ENCODE assay signal across 19 cellular contexts in the genomic region with DNA sequence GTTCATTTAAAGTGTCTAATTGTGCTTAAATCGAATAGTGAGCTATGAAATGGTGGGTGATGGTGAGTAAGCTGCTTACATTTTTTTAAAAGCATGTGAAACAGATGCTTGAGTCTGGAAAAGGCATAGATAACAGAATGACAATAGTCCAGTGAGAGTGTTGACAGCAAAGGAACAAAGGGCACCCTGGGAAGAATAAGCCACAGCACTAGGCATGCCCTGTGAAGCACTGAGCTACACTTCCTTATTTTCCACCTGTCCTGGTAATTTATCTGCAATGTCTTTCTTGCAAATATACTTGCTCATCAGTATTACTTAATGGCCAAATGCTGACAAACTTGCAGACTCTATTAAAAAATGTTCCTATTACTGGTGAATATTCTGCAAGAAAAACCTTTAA.
A peak's percentile ranks its signal among the peaks of the same experiment; 100 is the strongest.
DNase-seq lines count a peak whose midpoint lies in the region; ATAC-seq and TF ChIP-seq lines count a peak whose summit lies in the region.
"Had no signal": no experiment of that assay in that cellular context is flagged by ENCODE, and none has a peak within 500 bp of the region (broad histone marks: within the 10 kb centered on the region; RNA-seq: fewer than 3 reads in every experiment).

No MANE protein-coding gene starts in this region.

- DNase-seq in DMS153 treated with DMSO at 0.1 percent for 48 hours (lab: John Stamatoyannopoulos, UW; ENCODE audit: unreplicated experiment) = peak; percentile 19
- peak; percentile 2 for DNase-seq in NB4 (ENCODE audit: low read depth)
- no peak for DNase-seq in left ventricle myocardium superior
- DNase-seq in amygdala (lab: John Stamatoyannopoulos, UW) = no peak
- DNase-seq in brain microvascular endothelial cell = no peak
- DNase-seq in activated CD8-positive, alpha-beta memory T cell treated with anti-CD3 and anti-CD28 coated beads, Interleukin-2, amount 10 ng/mL, durations not matched to agents 7 days and 5 days = no peak
- DNase-seq in foreskin fibroblast = no peak
- DNase-seq: activated CD4-positive, alpha-beta T cell treated with anti-CD3 and anti-CD28 coated beads for 4 hours; activated naive CD8-positive, alpha-beta T cell treated with anti-CD3 and anti-CD28 coated beads for 36 hours; cerebellar nuclear complex; DMS79 treated with DMSO at 0.1 percent for 48 hours; H9; head of caudate nucleus; naive thymus-derived CD8-positive, alpha-beta T cell; stimulated activated CD4-positive, alpha-beta T cell treated with anti-CD3 and anti-CD28 coated beads, Interleukin-1b, Interleukin-23, amount 100 ng/mL, for 48 hours; T-helper 2 cell had no signal

- H3K36me3 ChIP-seq in OCI-LY1 (ENCODE audit: insufficient read depth, low read length) = peaks cover 24% of the 10 kb centered on the region
- no peaks in the 10 kb centered on the region for H3K36me3 ChIP-seq in brain microvascular endothelial cell (replicated peaks)

- H3K4me1 ChIP-seq in OCI-LY1 (ENCODE audit: insufficient read depth, low read length, severe bottlenecking) = peaks cover 28% of the 10 kb centered on the region

- H3K9me3 ChIP-seq in OCI-LY1 (ENCODE audit: low read length) = peaks cover 8% of the 10 kb centered on the region; the same call in 1 of the 2 replicates

- no peak overlapping the region for H3K9ac ChIP-seq in OCI-LY1 (ENCODE audit: low read length)

- H3K9me3 Mint-ChIP-seq in activated CD8-positive, alpha-beta memory T cell treated with anti-CD3 and anti-CD28 coated beads, Interleukin-2, amount 10 ng/mL, durations not matched to agents 7 days and 5 days (ENCODE audit: low read depth) = peaks cover 4% of the 10 kb centered on the region

- in situ Hi-C loops in brain microvascular endothelial cell (cut with HindIII; ENCODE audit: low pct_ligation_motif_present, low sequenced_read_pairs) = no loop called here

- H3K27me3 ChIP-seq in OCI-LY1 (ENCODE audit: insufficient read depth, low read length) (no peaks in the 10 kb centered on the region), brain microvascular endothelial cell (replicated peaks) (no peaks in the 10 kb centered on the region)

- H3F3A ChIP-seq in OCI-LY1 (ENCODE audit: insufficient read depth, low read length) = 0 out of 2 replicates have a peak, but pooled peaks cover 3% of the 10 kb centered on the region

- CTCF ChIA-PET in activated CD8-positive, alpha-beta memory T cell treated with anti-CD3 and anti-CD28 coated beads, Interleukin-2, amount 10 ng/mL, durations not matched to agents 7 days and 5 days (lab: Charles Lee) = no interaction called here

- peaks cover 3% of the 10 kb centered on the region for H3K36me3 Mint-ChIP-seq in activated CD8-positive, alpha-beta memory T cell treated with anti-CD3 and anti-CD28 coated beads, Interleukin-2, amount 10 ng/mL, durations not matched to agents 7 days and 5 days

- no peaks in the 10 kb centered on the region for H3K9me2 ChIP-seq in OCI-LY1 (ENCODE audit: low read depth, low read length)

- no peaks in the 10 kb centered on the region for H3K27me3 Mint-ChIP-seq in activated CD8-positive, alpha-beta memory T cell treated with anti-CD3 and anti-CD28 coated beads, Interleukin-2, amount 10 ng/mL, durations not matched to agents 7 days and 5 days
- H3K27me3 Mint-ChIP-seq: activated naive CD8-positive, alpha-beta T cell treated with anti-CD3 and anti-CD28 coated beads for 36 hours; naive thymus-derived CD8-positive, alpha-beta T cell had no signal

- H3K4me2 ChIP-seq in OCI-LY1 (ENCODE audit: low read length) = no peak overlapping the region

- TF ChIP-seq CTCF in NB4 (IDR thresholded peaks at IDR 0.05; ENCODE audit: low read depth, low read length) (no peak), OCI-LY1 (IDR thresholded peaks at IDR 0.05; ENCODE audit: low read length) (no peak), brain microvascular endothelial cell (IDR thresholded peaks at IDR 0.05; ENCODE audit: low read depth, low read length, missing control alignments) (no peak), foreskin fibroblast (IDR thresholded peaks at IDR 0.05; ENCODE audit: low read depth, low read length) (no peak)

- H4K20me1 ChIP-seq in OCI-LY1 (ENCODE audit: insufficient read depth, low read length) = no peaks in the 10 kb centered on the region

- H3K27ac Mint-ChIP-seq in activated CD8-positive, alpha-beta memory T cell treated with anti-CD3 and anti-CD28 coated beads, Interleukin-2, amount 10 ng/mL, durations not matched to agents 7 days and 5 days = no peak overlapping the region
- H3K27ac Mint-ChIP-seq: activated naive CD8-positive, alpha-beta T cell treated with anti-CD3 and anti-CD28 coated beads for 36 hours; H9; naive thymus-derived CD8-positive, alpha-beta T cell had no signal

- peaks cover 8% of the 10 kb centered on the region for H3K4me1 Mint-ChIP-seq in activated CD8-positive, alpha-beta memory T cell treated with anti-CD3 and anti-CD28 coated beads, Interleukin-2, amount 10 ng/mL, durations not matched to agents 7 days and 5 days

- no peak for TF ChIP-seq POLR2A in NB4 (IDR thresholded peaks at IDR 0.05; ENCODE audit: extremely low read depth, insufficient read length)

- peak overlapping the region; percentile 40 for H3K27ac ChIP-seq in OCI-LY1 (ENCODE audit: low read depth, low read length, poor library complexity, severe bottlenecking)
- no peak overlapping the region for H3K27ac ChIP-seq in brain microvascular endothelial cell

- H2AFZ ChIP-seq in OCI-LY1 (ENCODE audit: low read length) = no peak overlapping the region

- H3K4me3 Mint-ChIP-seq in activated CD8-positive, alpha-beta memory T cell treated with anti-CD3 and anti-CD28 coated beads, Interleukin-2, amount 10 ng/mL, durations not matched to agents 7 days and 5 days = no peak overlapping the region
- H3K4me3 Mint-ChIP-seq: activated naive CD8-positive, alpha-beta T cell treated with anti-CD3 and anti-CD28 coated beads for 36 hours; H9; naive thymus-derived CD8-positive, alpha-beta T cell had no signal

- H3K4me3 ChIP-seq in NB4 (ENCODE audit: low read depth, low read length) = no peak overlapping the region
- H3K4me3 ChIP-seq in OCI-LY1 (ENCODE audit: low read depth, low read length, poor library complexity, severe bottlenecking) = no peak overlapping the region
- no peak overlapping the region for H3K4me3 ChIP-seq in brain microvascular endothelial cell (ENCODE audit: low read depth, low read length)
- no peak overlapping the region for H3K4me3 ChIP-seq in foreskin fibroblast (ENCODE audit: low read depth in 1 of 2, low read length in 2 of 2)

- peak; percentile 96 for ATAC-seq in left ventricle myocardium superior
- no peak for ATAC-seq in activated CD8-positive, alpha-beta memory T cell treated with anti-CD3 and anti-CD28 coated beads, Interleukin-2, amount 10 ng/mL, durations not matched to agents 7 days and 5 days
- ATAC-seq: left lobe of liver; naive thymus-derived CD8-positive, alpha-beta T cell; Panc1 had no signal

- H3K79me2 ChIP-seq in OCI-LY1 (ENCODE audit: insufficient read depth, low read length) = no peaks in the 10 kb centered on the region

- intact Hi-C loops in left ventricle myocardium superior (cut with micrococcal nuclease) = no loop called here

Comparison
In these comparisons a context has a peak if more than half of its experiments do, and no peak if none do; other contexts are left out.
1. DNase-seq: peak in DMS153 treated with DMSO at 0.1 percent for 48 hours (single experiment) and NB4 (single experiment); none in left ventricle myocardium superior (single experiment), amygdala (0 of 56), brain microvascular endothelial cell (single experiment), activated CD8-positive, alpha-beta memory T cell treated with anti-CD3 and anti-CD28 coated beads, Interleukin-2, amount 10 ng/mL, durations not matched to agents 7 days and 5 days (single experiment) and foreskin fibroblast (0 of 2).